ENCODE assay signal across 11 cellular contexts in genomic region chr22:37735054-37735453, GRCh38. TPM values are rescaled to one million over a fixed set of nuclear protein-coding genes. Genes with fewer than 3 reads are reported as not detected.
DNase-seq lines count a peak whose midpoint lies in the region; ATAC-seq and TF ChIP-seq lines count a peak whose summit lies in the region.
"Had no signal": no experiment of that assay in that cellular context is flagged by ENCODE, and none has a peak within 500 bp of the region (broad histone marks: within the 10 kb centered on the region; RNA-seq: fewer than 3 reads in every experiment).

No MANE protein-coding gene starts in this region.

- H3K27me3 Mint-ChIP-seq in nephron (ENCODE audit: low read depth) = peaks cover 4% of the 10 kb centered on the region
- H3K27me3 Mint-ChIP-seq in activated CD4-positive, alpha-beta T cell treated with anti-CD3 and anti-CD28 coated beads, Interleukin-2, amount 10 ng/mL, durations not matched to agents 24 days and 14 days = no peaks in the 10 kb centered on the region
- H3K27me3 Mint-ChIP-seq: activated naive CD4-positive, alpha-beta T cell treated with anti-CD3 and anti-CD28 coated beads, Interleukin-2, amount 50 U/mL, for 24 hours had no signal

- CTCF ChIA-PET in PC-3 (lab: Charles Lee) = no interaction called here

- H3K9ac ChIP-seq in PC-3 (ENCODE audit: low read length) (no peak overlapping the region), fibroblast of lung (ENCODE audit: insufficient read depth, low read length) (no peak overlapping the region)

- BruUV-seq in PC-3 (replicated peaks; lab: Mats Ljungman, UMichigan) = no TSS peak

- no peak overlapping the region for H3K4me3 Mint-ChIP-seq in nephron
- no peak overlapping the region for H3K4me3 Mint-ChIP-seq in activated CD4-positive, alpha-beta T cell treated with anti-CD3 and anti-CD28 coated beads, Interleukin-2, amount 10 ng/mL, durations not matched to agents 24 days and 14 days
- H3K4me3 Mint-ChIP-seq: activated naive CD4-positive, alpha-beta T cell treated with anti-CD3 and anti-CD28 coated beads, Interleukin-2, amount 50 U/mL, for 24 hours; memory B cell had no signal

- POLR2A ChIA-PET in PC-3 (lab: Charles Lee; ENCODE audit: unreplicated experiment) = no interaction called here

- no peaks in the 10 kb centered on the region for H3F3A ChIP-seq in PC-3 (ENCODE audit: low read length, unreplicated experiment)

- H3K4me1 ChIP-seq in BE2C (peaks cover 8% of the 10 kb centered on the region), PC-3 (ENCODE audit: insufficient read depth, low read length) (no peaks in the 10 kb centered on the region), fibroblast of lung (ENCODE audit: control insufficient read depth, extremely low read depth, insufficient read depth, low read length) (peaks cover 12% of the 10 kb centered on the region)

- H3K4me1 Mint-ChIP-seq in nephron = peaks cover 46% of the 10 kb centered on the region
- H3K4me1 Mint-ChIP-seq in activated CD4-positive, alpha-beta T cell treated with anti-CD3 and anti-CD28 coated beads, Interleukin-2, amount 10 ng/mL, durations not matched to agents 24 days and 14 days = no peaks in the 10 kb centered on the region
- H3K4me1 Mint-ChIP-seq: activated naive CD4-positive, alpha-beta T cell treated with anti-CD3 and anti-CD28 coated beads, Interleukin-2, amount 50 U/mL, for 24 hours had no signal

- H3K4me3 ChIP-seq in BE2C (ENCODE audit: low read depth, low read length) = no peak overlapping the region
- H3K4me3 ChIP-seq in PC-3 (ENCODE audit: low read length) = no peak overlapping the region
- no peak overlapping the region for H3K4me3 ChIP-seq in fibroblast of lung (replicated peaks in 1 of 4; ENCODE audit: control extremely low read depth in 1 of 4, insufficient read depth in 1 of 4, low read depth in 3 of 4, low read length in 4 of 4)

- H3K36me3 Mint-ChIP-seq in nephron (ENCODE audit: low read depth) = no peaks in the 10 kb centered on the region
- H3K36me3 Mint-ChIP-seq in activated CD4-positive, alpha-beta T cell treated with anti-CD3 and anti-CD28 coated beads, Interleukin-2, amount 10 ng/mL, durations not matched to agents 24 days and 14 days (ENCODE audit: low read depth) = no peaks in the 10 kb centered on the region
- H3K36me3 Mint-ChIP-seq: activated naive CD4-positive, alpha-beta T cell treated with anti-CD3 and anti-CD28 coated beads, Interleukin-2, amount 50 U/mL, for 24 hours had no signal

- H3K4me2 ChIP-seq in PC-3 (ENCODE audit: low read length) (no peak overlapping the region), fibroblast of lung (ENCODE audit: extremely low read depth, insufficient read depth, low read length) (no peak overlapping the region)

- no peaks in the 10 kb centered on the region for H3K36me3 ChIP-seq in BE2C
- no peaks in the 10 kb centered on the region for H3K36me3 ChIP-seq in PC-3 (ENCODE audit: low read depth, low read length)
- H3K36me3 ChIP-seq in fibroblast of lung (ENCODE audit: control insufficient read depth, insufficient read depth, low read length) = no peaks in the 10 kb centered on the region

- H3K79me2 ChIP-seq in PC-3 (ENCODE audit: low read length) (no peaks in the 10 kb centered on the region), fibroblast of lung (ENCODE audit: control insufficient read depth, insufficient read depth, low read length) (no peaks in the 10 kb centered on the region)

- H3K27ac ChIP-seq in PC-3 (ENCODE audit: low read length) (no peak overlapping the region), fibroblast of lung (ENCODE audit: insufficient read depth, low read length) (no peak overlapping the region)

- H3K9me3 ChIP-seq in BE2C (no peaks in the 10 kb centered on the region; the same call in 1 of the 2 replicates), PC-3 (ENCODE audit: low read length) (no peaks in the 10 kb centered on the region), fibroblast of lung (ENCODE audit: control insufficient read depth, insufficient read depth, low read depth, low read length) (no peaks in the 10 kb centered on the region)

- no peak overlapping the region for H2AFZ ChIP-seq in PC-3 (ENCODE audit: low read length)
- no peak overlapping the region for H2AFZ ChIP-seq in fibroblast of lung (ENCODE audit: low read length)

- H3K27ac Mint-ChIP-seq in nephron = peak overlapping the region in 1 of 3 experiments; percentile 45
- no peak overlapping the region for H3K27ac Mint-ChIP-seq in activated CD4-positive, alpha-beta T cell treated with anti-CD3 and anti-CD28 coated beads, Interleukin-2, amount 10 ng/mL, durations not matched to agents 24 days and 14 days
- H3K27ac Mint-ChIP-seq: activated naive CD4-positive, alpha-beta T cell treated with anti-CD3 and anti-CD28 coated beads, Interleukin-2, amount 50 U/mL, for 24 hours; memory B cell had no signal

- no peaks in the 10 kb centered on the region for H3K9me2 ChIP-seq in PC-3 (replicated peaks; ENCODE audit: low read length)

- H4K20me1 ChIP-seq in PC-3 (ENCODE audit: low read length) (no peaks in the 10 kb centered on the region), fibroblast of lung (ENCODE audit: control insufficient read depth, extremely low read depth, insufficient read depth, low read length) (no peaks in the 10 kb centered on the region)

- H3K27me3 ChIP-seq in BE2C = no peaks in the 10 kb centered on the region
- no peaks in the 10 kb centered on the region for H3K27me3 ChIP-seq in PC-3 (ENCODE audit: low read length)
- no peaks in the 10 kb centered on the region for H3K27me3 ChIP-seq in fibroblast of lung (ENCODE audit: control insufficient read depth, insufficient read depth, low read length)

- ATAC-seq in PC-3 = peak; percentile 85
- no peak for ATAC-seq in GM18517 (IDR thresholded peaks at IDR 0.05; ENCODE audit: unreplicated experiment)

- peak; percentile 53 for TF ChIP-seq CTCF in BE2C (IDR thresholded peaks at IDR 0.05; ENCODE audit: low read depth, low read length)
- TF ChIP-seq CTCF in PC-3 (conservative IDR thresholded peaks at IDR 0.05; ENCODE audit: low read depth, low read length) = no peak; the same call in 1 of the 2 replicates
- peak; percentile 23 to 42 for TF ChIP-seq CTCF in fibroblast of lung (conservative IDR thresholded peaks at IDR 0.05 in 1 of 2, IDR thresholded peaks at IDR 0.05 in 1 of 2; ENCODE audit: low read depth in 1 of 2, low read length in 2 of 2)
- peak; percentile 19 to 53 (median 26) for TF ChIP-seq CTCF in nephron (IDR thresholded peaks at IDR 0.05; ENCODE audit: unreplicated experiment in 3 of 3)

- intact Hi-C loops in PC-3 (cut with micrococcal nuclease) = no loop called here
- intact Hi-C loops in activated CD4-positive, alpha-beta T cell treated with anti-CD3 and anti-CD28 coated beads, Interleukin-2, amount 10 ng/mL, durations not matched to agents 24 days and 14 days (cut with micrococcal nuclease) = no loop called here

- DNase-seq in BE2C (peak; percentile 67), PC-3 (no peak), fibroblast of lung (ENCODE audit: low read depth in 2 of 2) (peak in 1 of 2 donors; percentile 37), NCI-H748 treated with DMSO at 0.1 percent for 48 hours (lab: John Stamatoyannopoulos, UW) (no peak), NCI-H526 treated with DMSO at 0.1 percent for 48 hours (lab: John Stamatoyannopoulos, UW) (no peak)
- no peak for DNase-seq in activated CD4-positive, alpha-beta T cell treated with anti-CD3 and anti-CD28 coated beads, Interleukin-2, amount 10 ng/mL, durations not matched to agents 24 days and 14 days
- DNase-seq: GF-D8 had no signal

- H3K9me3 Mint-ChIP-seq in nephron = no peaks in the 10 kb centered on the region
- H3K9me3 Mint-ChIP-seq in activated CD4-positive, alpha-beta T cell treated with anti-CD3 and anti-CD28 coated beads, Interleukin-2, amount 10 ng/mL, durations not matched to agents 24 days and 14 days = no peaks in the 10 kb centered on the region
- H3K9me3 Mint-ChIP-seq: activated naive CD4-positive, alpha-beta T cell treated with anti-CD3 and anti-CD28 coated beads, Interleukin-2, amount 50 U/mL, for 24 hours; memory B cell had no signal

RNA-seq across cellular contexts. Expression of gene TRIOBP, which starts 38.2 kb away (rescaled TPM):
- 25.0 TPM for polyA plus RNA-seq in BE2C (2012; ENCODE audit: insufficient read depth, insufficient read length, low read depth)
- 64.5 and 74.8 TPM in 2 replicates for total RNA-seq in PC-3 (2014; rRNA removed)
- total RNA-seq in fibroblast of lung = 105 and 131 TPM in 2 replicates
- polyA plus RNA-seq in fibroblast of lung = 32.9 and 35.4 TPM in 2 replicates
- 104 and 109 TPM in 2 replicates for polyA plus RNA-seq in fibroblast of lung (2012)
- polyA minus RNA-seq in fibroblast of lung (ENCODE audit: low replicate concordance) = 188 and 198 TPM in 2 replicates
- total RNA-seq in activated CD4-positive, alpha-beta T cell treated with anti-CD3 and anti-CD28 coated beads, Interleukin-2, amount 10 ng/mL, durations not matched to agents 24 days and 14 days = 33.3 and 34.8 TPM in 2 replicates

RNA-seq across cellular contexts. Expression of gene NOL12, which starts 48.9 kb away (rescaled TPM):
- 47.3 TPM for polyA plus RNA-seq in BE2C (2012; ENCODE audit: insufficient read depth, insufficient read length, low read depth)
- total RNA-seq in PC-3 (2014; rRNA removed) = 32.9 and 45.4 TPM in 2 replicates
- total RNA-seq in fibroblast of lung = 12.1 and 15.4 TPM in 2 replicates
- 12.8 and 26.1 TPM in 2 replicates for polyA plus RNA-seq in fibroblast of lung
- polyA plus RNA-seq in fibroblast of lung (2012) = 16.0 and 29.1 TPM in 2 replicates
- polyA minus RNA-seq in fibroblast of lung (ENCODE audit: low replicate concordance) = 5.0 and 6.3 TPM in 2 replicates
- total RNA-seq in activated CD4-positive, alpha-beta T cell treated with anti-CD3 and anti-CD28 coated beads, Interleukin-2, amount 10 ng/mL, durations not matched to agents 24 days and 14 days = 67.9 and 70.3 TPM in 2 replicates

RNA-seq across cellular contexts. Expression of gene LGALS1, which starts 59.6 kb away (rescaled TPM):
- 282 TPM for polyA plus RNA-seq in BE2C (2012; ENCODE audit: insufficient read depth, insufficient read length, low read depth)
- total RNA-seq in PC-3 (2014; rRNA removed) (1,612 and 2,325 TPM in 2 replicates), fibroblast of lung (6,362 and 11,230 TPM in 2 replicates)
- 5,090 and 5,801 TPM in 2 replicates for polyA plus RNA-seq in fibroblast of lung
- polyA plus RNA-seq in fibroblast of lung (2012) = 11,602 and 14,894 TPM in 2 replicates
- 14,591 and 18,200 TPM in 2 replicates for polyA minus RNA-seq in fibroblast of lung (ENCODE audit: low replicate concordance)
- 361 and 362 TPM in 2 replicates for total RNA-seq in activated CD4-positive, alpha-beta T cell treated with anti-CD3 and anti-CD28 coated beads, Interleukin-2, amount 10 ng/mL, durations not matched to agents 24 days and 14 days
